Comparison of ENCODE assay signal across 12 cellular contexts in the genomic region with DNA sequence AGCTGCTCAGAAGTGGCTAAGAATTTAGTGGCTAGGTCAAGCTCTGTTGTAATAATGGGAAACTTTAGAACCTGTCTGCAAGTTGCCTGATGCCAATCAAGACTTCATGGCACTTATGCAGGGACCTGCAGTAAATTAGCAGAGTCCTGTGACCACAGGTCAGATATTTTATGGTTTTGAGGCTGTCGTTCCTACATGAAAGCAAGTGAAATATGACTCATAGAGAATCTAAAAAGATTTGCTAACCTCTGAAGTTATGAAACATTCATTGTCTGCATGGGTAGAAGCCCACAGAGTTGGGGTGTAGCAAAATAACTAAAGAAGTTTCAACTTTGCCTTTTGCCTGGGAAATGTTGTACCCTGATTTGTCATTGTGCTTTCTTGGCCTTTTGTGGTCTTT. TPM values are rescaled to one million over a fixed set of nuclear protein-coding genes. Genes with fewer than 3 reads are reported as not detected.
A peak's percentile ranks its signal among the peaks of the same experiment; 100 is the strongest.
DNase-seq lines count a peak whose midpoint lies in the region; ATAC-seq and TF ChIP-seq lines count a peak whose summit lies in the region.
"Had no signal": no experiment of that assay in that cellular context is flagged by ENCODE, and none has a peak within 500 bp of the region (broad histone marks: within the 10 kb centered on the region; RNA-seq: fewer than 3 reads in every experiment).

No MANE protein-coding gene starts in this region.

- peak; percentile 94 for ATAC-seq in GM18508 (IDR thresholded peaks at IDR 0.05; ENCODE audit: insufficient read depth, unreplicated experiment)
- no peak for ATAC-seq in CD4-positive, alpha-beta T cell (ENCODE audit: poor library complexity)

- no peak overlapping the region for H2AFZ ChIP-seq in KMS-11 (ENCODE audit: low read depth)

- H3K79me2 ChIP-seq in KMS-11 (ENCODE audit: insufficient read depth, low read depth) = no peaks in the 10 kb centered on the region

- H3K36me3 Mint-ChIP-seq in HFFc6 (ENCODE audit: low read depth) = no peaks in the 10 kb centered on the region
- no peaks in the 10 kb centered on the region for H3K36me3 Mint-ChIP-seq in CD4-positive, alpha-beta T cell (ENCODE audit: low read depth)

- intact Hi-C loops in CD4-positive, alpha-beta T cell (cut with DNase I, micrococcal nuclease) = no loop called here

- H3K4me2 ChIP-seq in KMS-11 = peak overlapping the region; percentile 44

- H4K20me1 ChIP-seq in KMS-11 (ENCODE audit: insufficient read depth) = no peaks in the 10 kb centered on the region

- H3K9me3 ChIP-seq in CD4-positive, alpha-beta T cell (ENCODE audit: control insufficient read depth, low read length) = no peaks in the 10 kb centered on the region

- H3K36me3 ChIP-seq in KMS-11 (ENCODE audit: insufficient read depth) = no peaks in the 10 kb centered on the region

- H3K4me1 Mint-ChIP-seq in HFFc6 (ENCODE audit: low read depth) = peaks cover 41% of the 10 kb centered on the region
- H3K4me1 Mint-ChIP-seq in CD4-positive, alpha-beta T cell (ENCODE audit: low read depth) = no peaks in the 10 kb centered on the region

- H3K9me3 Mint-ChIP-seq in HFFc6 = no peaks in the 10 kb centered on the region
- H3K9me3 Mint-ChIP-seq in CD4-positive, alpha-beta T cell = no peaks in the 10 kb centered on the region
- H3K9me3 Mint-ChIP-seq: activated B cell treated with CpG ODN at 0.5 μM for 24 hours had no signal

- H3K27me3 ChIP-seq in KMS-11 (ENCODE audit: insufficient read depth, low read depth) = no peaks in the 10 kb centered on the region
- H3K27me3 ChIP-seq in CD4-positive, alpha-beta T cell (ENCODE audit: control insufficient read depth, insufficient read depth, low read length) = peaks cover 4% of the 10 kb centered on the region

- no peak overlapping the region for H3K4me3 ChIP-seq in KMS-11 (IDR thresholded peaks at IDR 0.05; ENCODE audit: insufficient read depth, low read depth, low read length)
- H3K4me3 ChIP-seq in foreskin fibroblast (ENCODE audit: low read depth in 1 of 2, low read length in 2 of 2) = no peak overlapping the region

- CTCF ChIA-PET in CD4-positive, alpha-beta T cell (lab: Charles Lee) = no interaction called here

- H3K4me1 ChIP-seq in KMS-11 (ENCODE audit: low read depth, poor library complexity, severe bottlenecking) = peaks cover 45% of the 10 kb centered on the region

- no peak overlapping the region for H3K4me3 Mint-ChIP-seq in HFFc6
- H3K4me3 Mint-ChIP-seq in CD4-positive, alpha-beta T cell = no peak overlapping the region
- H3K4me3 Mint-ChIP-seq: activated B cell treated with CpG ODN at 0.5 μM for 24 hours had no signal

- peaks cover 5% of the 10 kb centered on the region for H3K27me3 Mint-ChIP-seq in HFFc6 (ENCODE audit: insufficient read depth)
- no peaks in the 10 kb centered on the region for H3K27me3 Mint-ChIP-seq in CD4-positive, alpha-beta T cell
- H3K27me3 Mint-ChIP-seq: activated B cell treated with CpG ODN at 0.5 μM for 24 hours had no signal

- no peak overlapping the region for H3K9ac ChIP-seq in KMS-11

- DNase-seq in HFFc6 (peak; percentile 28), foreskin fibroblast (peak; percentile 31 to 60), NCI-H146 treated with DMSO at 0.1 percent for 48 hours (lab: John Stamatoyannopoulos, UW; ENCODE audit: unreplicated experiment) (no peak), cortex of kidney (lab: John Stamatoyannopoulos, UW) (no peak), OCI-M2 (lab: John Stamatoyannopoulos, UW; ENCODE audit: unreplicated experiment) (no peak)
- no peak for DNase-seq in CD4-positive, alpha-beta T cell
- DNase-seq: activated B cell treated with CpG ODN at 0.5 μM for 24 hours, dermis blood vessel endothelial cell, NCI-H1417 treated with DMSO at 0.1 percent for 48 hours had no signal

- H3K27ac ChIP-seq in KMS-11 = peak overlapping the region; percentile 25; the same call in 1 of the 2 replicates
- no peak overlapping the region for H3K27ac ChIP-seq in CD4-positive, alpha-beta T cell (ENCODE audit: low read depth, low read length)

- TF ChIP-seq CTCF in HFFc6 (IDR thresholded peaks at IDR 0.05) (no peak), KMS-11 (conservative IDR thresholded peaks at IDR 0.05; ENCODE audit: low read depth, low read length) (no peak), foreskin fibroblast (IDR thresholded peaks at IDR 0.05; ENCODE audit: low read depth, low read length) (no peak)
- no peak for TF ChIP-seq CTCF in CD4-positive, alpha-beta T cell (IDR thresholded peaks at IDR 0.05)

- POLR2A ChIA-PET in CD4-positive, alpha-beta T cell (lab: Charles Lee) = no interaction called here

- no peak overlapping the region for H3K27ac Mint-ChIP-seq in HFFc6
- H3K27ac Mint-ChIP-seq in CD4-positive, alpha-beta T cell = no peak overlapping the region
- H3K27ac Mint-ChIP-seq: activated B cell treated with CpG ODN at 0.5 μM for 24 hours had no signal

RNA-seq across cellular contexts. Expression of a gene that starts 32.3 kb away (rescaled TPM):
- not detected for total RNA-seq in HFFc6 (2021; fragmentation: NEBNext Ultra II Directional; extraction: Animal tissue kit (Norgen Biotek cat#: 25700))
- not detected for total RNA-seq in CD4-positive, alpha-beta T cell
- total RNA-seq: activated B cell treated with CpG ODN at 0.5 μM for 24 hours, G401 had no signal

Comparison
In these comparisons a context has a peak if more than half of its experiments do, and no peak if none do; other contexts are left out.
1. DNase-seq: peak in HFFc6 (single experiment) and foreskin fibroblast (2 of 2); none in NCI-H146 treated with DMSO at 0.1 percent for 48 hours (single experiment), cortex of kidney (single experiment), OCI-M2 (single experiment) and CD4-positive, alpha-beta T cell (0 of 10).